In the genomic region with DNA sequence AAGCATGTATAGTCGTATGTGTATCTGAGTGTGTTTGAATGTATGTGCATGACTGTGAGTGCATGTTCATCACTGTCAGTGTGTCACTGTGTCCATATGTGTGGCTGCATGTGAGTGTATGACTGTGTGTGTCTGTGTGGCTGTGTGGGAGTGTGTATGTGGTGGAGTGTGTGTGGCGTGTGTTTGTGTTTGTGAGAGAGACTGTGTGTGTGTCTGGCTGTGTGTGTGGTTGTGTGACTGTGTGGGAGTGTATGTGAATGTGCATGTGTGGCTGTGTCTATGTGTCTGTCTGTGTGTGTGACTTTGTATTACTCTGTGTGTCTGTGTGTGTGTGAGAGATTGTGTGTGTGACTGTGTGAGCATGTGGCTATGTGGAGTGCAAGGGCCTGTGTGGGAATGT, we compare ENCODE assay signal across 1 cellular context.
A peak's percentile ranks its signal among the peaks of the same experiment; 100 is the strongest.
TF ChIP-seq lines count a peak whose summit lies in the region.

No MANE protein-coding gene starts in this region.

TF ChIP-seq in K562, 482 proteins besides CTCF, POLR2A, EP300 and RAD21:
- TF ChIP-seq, protein P1, sequence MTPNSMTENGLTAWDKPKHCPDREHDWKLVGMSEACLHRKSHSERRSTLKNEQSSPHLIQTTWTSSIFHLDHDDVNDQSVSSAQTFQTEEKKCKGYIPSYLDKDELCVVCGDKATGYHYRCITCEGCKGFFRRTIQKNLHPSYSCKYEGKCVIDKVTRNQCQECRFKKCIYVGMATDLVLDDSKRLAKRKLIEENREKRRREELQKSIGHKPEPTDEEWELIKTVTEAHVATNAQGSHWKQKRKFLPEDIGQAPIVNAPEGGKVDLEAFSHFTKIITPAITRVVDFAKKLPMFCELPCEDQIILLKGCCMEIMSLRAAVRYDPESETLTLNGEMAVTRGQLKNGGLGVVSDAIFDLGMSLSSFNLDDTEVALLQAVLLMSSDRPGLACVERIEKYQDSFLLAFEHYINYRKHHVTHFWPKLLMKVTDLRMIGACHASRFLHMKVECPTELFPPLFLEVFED (CRISPR knock-in tag; conservative IDR thresholded peaks at IDR 0.05): 0 out of 2 replicates have a peak, but pooled peaks have one; percentile 51
- TF ChIP-seq SMARCA5 (IDR thresholded peaks at IDR 0.05): no peak
